In genomic region chr4:167144605-167145004, GRCh38 we compare ENCODE assay signal across 2 cellular contexts.
"Had no signal": no experiment of that assay in that cellular context is flagged by ENCODE, and none has a peak within 500 bp of the region (broad histone marks: within the 10 kb centered on the region; RNA-seq: fewer than 3 reads in every experiment).

No MANE protein-coding gene starts in this region.

- DNase-seq: GDM1, GF-D8 had no signal
